Comparison of ENCODE assay signal across 2 cellular contexts in the genomic region with DNA sequence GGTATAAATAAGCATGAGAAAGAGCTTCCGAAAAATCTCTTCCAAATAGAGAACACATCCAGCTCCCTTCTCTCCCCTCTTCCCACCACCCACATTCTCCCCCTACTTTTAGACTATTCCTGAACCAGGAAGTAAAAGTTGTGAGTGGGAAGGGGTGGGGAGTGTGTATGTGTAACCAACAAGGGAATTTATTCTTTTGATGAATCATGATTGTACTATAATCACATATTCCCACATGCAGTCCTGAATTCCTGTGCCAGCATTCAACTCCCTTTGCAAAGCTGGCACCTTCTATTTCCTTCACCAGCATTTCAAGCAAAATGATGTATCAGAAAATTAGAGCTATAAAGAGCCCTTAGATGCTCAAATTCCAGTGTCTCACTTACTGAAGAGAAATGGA.
TF ChIP-seq lines count a peak whose summit lies in the region.

No MANE protein-coding gene starts in this region.

TF ChIP-seq in IMR-90, 13 proteins besides CTCF, POLR2A, EP300 and RAD21 (continued from another document):
- no peak for TF ChIP-seq MAZ (IDR thresholded peaks at IDR 0.05; ENCODE audit: borderline replicate concordance, low read depth, low read length)
- TF ChIP-seq CHD1 (IDR thresholded peaks at IDR 0.05; ENCODE audit: low read depth, low read length), result no peak
- TF ChIP-seq, protein P1, sequence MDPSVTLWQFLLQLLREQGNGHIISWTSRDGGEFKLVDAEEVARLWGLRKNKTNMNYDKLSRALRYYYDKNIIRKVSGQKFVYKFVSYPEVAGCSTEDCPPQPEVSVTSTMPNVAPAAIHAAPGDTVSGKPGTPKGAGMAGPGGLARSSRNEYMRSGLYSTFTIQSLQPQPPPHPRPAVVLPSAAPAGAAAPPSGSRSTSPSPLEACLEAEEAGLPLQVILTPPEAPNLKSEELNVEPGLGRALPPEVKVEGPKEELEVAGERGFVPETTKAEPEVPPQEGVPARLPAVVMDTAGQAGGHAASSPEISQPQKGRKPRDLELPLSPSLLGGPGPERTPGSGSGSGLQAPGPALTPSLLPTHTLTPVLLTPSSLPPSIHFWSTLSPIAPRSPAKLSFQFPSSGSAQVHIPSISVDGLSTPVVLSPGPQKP (IDR thresholded peaks at IDR 0.05; ENCODE audit: borderline replicate concordance, low read depth, low read length), result no peak
- no peak for TF ChIP-seq RFX5 (IDR thresholded peaks at IDR 0.05; ENCODE audit: low read depth, low read length)
- no peak for TF ChIP-seq CEBPB (IDR thresholded peaks at IDR 0.05; ENCODE audit: low read depth, low read length)
- TF ChIP-seq FOS (IDR thresholded peaks at IDR 0.05; ENCODE audit: low read depth, low read length), result no peak

TF ChIP-seq in SK-N-SH, 30 proteins besides CTCF, POLR2A, EP300 and RAD21 (continued from another document):
- TF ChIP-seq EZH2phosphoT487 (IDR thresholded peaks at IDR 0.05; ENCODE audit: borderline replicate concordance, low read depth), result no peak
- no peak for TF ChIP-seq GATA2 (CRISPR knock-in tag; IDR thresholded peaks at IDR 0.05)
- TF ChIP-seq ELF1 (IDR thresholded peaks at IDR 0.05), result no peak
- no peak for TF ChIP-seq RXRA (IDR thresholded peaks at IDR 0.05; ENCODE audit: borderline replicate concordance, low read depth)
- TF ChIP-seq TEAD4 (IDR thresholded peaks at IDR 0.05; ENCODE audit: borderline replicate concordance, insufficient read depth), result no peak
- no peak for TF ChIP-seq YY1 (IDR thresholded peaks at IDR 0.05; ENCODE audit: low read depth)
- TF ChIP-seq, protein P2, sequence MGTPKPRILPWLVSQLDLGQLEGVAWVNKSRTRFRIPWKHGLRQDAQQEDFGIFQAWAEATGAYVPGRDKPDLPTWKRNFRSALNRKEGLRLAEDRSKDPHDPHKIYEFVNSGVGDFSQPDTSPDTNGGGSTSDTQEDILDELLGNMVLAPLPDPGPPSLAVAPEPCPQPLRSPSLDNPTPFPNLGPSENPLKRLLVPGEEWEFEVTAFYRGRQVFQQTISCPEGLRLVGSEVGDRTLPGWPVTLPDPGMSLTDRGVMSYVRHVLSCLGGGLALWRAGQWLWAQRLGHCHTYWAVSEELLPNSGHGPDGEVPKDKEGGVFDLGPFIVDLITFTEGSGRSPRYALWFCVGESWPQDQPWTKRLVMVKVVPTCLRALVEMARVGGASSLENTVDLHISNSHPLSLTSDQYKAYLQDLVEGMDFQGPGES (IDR thresholded peaks at IDR 0.05; ENCODE audit: low read depth, low read length), result no peak
- TF ChIP-seq NFIC (IDR thresholded peaks at IDR 0.05; ENCODE audit: borderline replicate concordance), result no peak
- no peak for TF ChIP-seq MEF2A (IDR thresholded peaks at IDR 0.05; ENCODE audit: borderline replicate concordance, low read depth)
- TF ChIP-seq, protein P3, sequence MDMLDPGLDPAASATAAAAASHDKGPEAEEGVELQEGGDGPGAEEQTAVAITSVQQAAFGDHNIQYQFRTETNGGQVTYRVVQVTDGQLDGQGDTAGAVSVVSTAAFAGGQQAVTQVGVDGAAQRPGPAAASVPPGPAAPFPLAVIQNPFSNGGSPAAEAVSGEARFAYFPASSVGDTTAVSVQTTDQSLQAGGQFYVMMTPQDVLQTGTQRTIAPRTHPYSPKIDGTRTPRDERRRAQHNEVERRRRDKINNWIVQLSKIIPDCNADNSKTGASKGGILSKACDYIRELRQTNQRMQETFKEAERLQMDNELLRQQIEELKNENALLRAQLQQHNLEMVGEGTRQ (IDR thresholded peaks at IDR 0.05; ENCODE audit: borderline replicate concordance, low read depth, low read length), result no peak
- TF ChIP-seq MXI1 (IDR thresholded peaks at IDR 0.05; ENCODE audit: low read depth, low read length), result no peak
- TF ChIP-seq GABPA (IDR thresholded peaks at IDR 0.05; ENCODE audit: low read depth), result no peak
